8 cellular contexts compared by ENCODE assay signal in the genomic region with DNA sequence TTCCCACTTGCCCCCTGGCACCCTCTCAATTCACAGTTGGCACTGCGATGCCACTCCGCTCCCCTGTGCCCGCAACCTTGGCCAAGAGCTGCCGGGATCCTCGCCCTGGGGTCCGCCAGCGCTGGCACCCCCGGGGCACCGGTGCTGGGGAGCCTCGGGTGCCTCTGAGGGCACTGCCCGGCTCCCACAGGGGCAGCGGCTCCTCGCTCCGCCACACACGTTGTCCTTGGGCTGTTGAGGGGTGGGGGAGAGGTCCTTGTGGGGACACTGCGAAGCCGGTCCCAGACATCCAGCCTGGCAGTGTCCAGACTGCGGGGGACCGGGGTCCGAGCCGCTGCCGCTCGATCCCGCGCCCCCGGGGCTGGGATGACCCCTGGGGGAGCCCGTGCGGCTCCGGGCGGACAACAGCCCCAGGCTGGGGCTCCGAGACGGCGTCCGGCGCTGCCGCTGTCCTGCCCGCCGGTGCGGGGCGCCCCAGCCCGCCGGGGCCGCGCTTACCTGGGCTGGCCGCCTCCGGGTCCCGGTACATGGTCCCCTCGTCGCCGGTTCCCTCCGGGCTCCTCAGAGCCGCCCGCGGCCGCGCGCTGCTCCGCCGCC. TPM values are rescaled to one million over a fixed set of nuclear protein-coding genes. Genes with fewer than 3 reads are reported as not detected.
DNase-seq lines count a peak whose midpoint lies in the region; ATAC-seq, FAIRE-seq and TF ChIP-seq lines count a peak whose summit lies in the region.

No MANE protein-coding gene starts in this region.

- no peak overlapping the region for H3K4me3 ChIP-seq in CD8-positive, alpha-beta memory T cell (ENCODE audit: low read length)
- peak overlapping the region; percentile 46 to 85 (median 64) for H3K4me3 ChIP-seq in H1 (ENCODE audit: extremely low read depth in 1 of 4, insufficient read depth in 2 of 4, low read depth in 3 of 4, low read length in 4 of 4)

- H3K27me3 Mint-ChIP-seq in CD8-positive, alpha-beta memory T cell, result peaks cover 34 to 55% of the 10 kb centered on the region in 2 donors

- H3K4ac ChIP-seq in H1 (replicated peaks; ENCODE audit: insufficient read length, low read depth, low read length), result no peak overlapping the region

- peak overlapping the region in 1 of 8 donors; percentile 87 for H3K27ac Mint-ChIP-seq in CD8-positive, alpha-beta memory T cell

- no peak overlapping the region for H3K14ac ChIP-seq in H1 (ENCODE audit: insufficient read length)

- peak; percentile 22 for ATAC-seq in HG03439 (IDR thresholded peaks at IDR 0.05; ENCODE audit: unreplicated experiment)
- peak; percentile 20 for ATAC-seq in omental fat pad (ENCODE audit: low FRiP score)
- no peak for ATAC-seq in GM18520 (IDR thresholded peaks at IDR 0.05; ENCODE audit: unreplicated experiment)

- H3K9ac ChIP-seq in H1 (replicated peaks in 1 of 4; ENCODE audit: extremely low read depth in 1 of 4, low read depth in 3 of 4, low read length in 3 of 4), result no peak overlapping the region; a peak in 1 of 7 replicates

- H3K23me2 ChIP-seq in H1 (ENCODE audit: low read depth, low read length), result peaks cover 10% of the 10 kb centered on the region

- H3K4me3 Mint-ChIP-seq in CD8-positive, alpha-beta memory T cell, result peak overlapping the region; percentile 61 to 86 (median 80)

- H3K4me1 ChIP-seq in CD8-positive, alpha-beta memory T cell (ENCODE audit: insufficient read depth, low read length), result peaks cover 5% of the 10 kb centered on the region
- peaks cover 4 to 41% (median 33%) of the 10 kb centered on the region in 4 experiments for H3K4me1 ChIP-seq in H1 (replicated peaks in 1 of 4; ENCODE audit: control insufficient read depth in 3 of 4, insufficient read depth in 4 of 4, low read length in 3 of 4)

- FAIRE-seq in H1 (lab: Jason Lieb, UNC), result no peak

- H3K9me3 Mint-ChIP-seq in CD8-positive, alpha-beta memory T cell, result no peaks in the 10 kb centered on the region

- no peak overlapping the region; the same call in 1 of the 2 replicates for H3K18ac ChIP-seq in H1 (ENCODE audit: extremely low read depth, low read length)

- no peak for TF ChIP-seq POLR2A in H1 (IDR thresholded peaks at IDR 0.05; ENCODE audit: control extremely low read depth in 1 of 2, low read depth in 2 of 2, low read length in 2 of 2)

- no peak for DNase-seq in CD8-positive, alpha-beta memory T cell
- peak in 1 of 2 experiments; percentile 71 for DNase-seq in H1 (ENCODE audit: low read depth in 1 of 2, low spot score in 2 of 2)
- DNase-seq in omental fat pad (ENCODE audit: low spot score), result no peak
- no peak for DNase-seq in stimulated activated CD4-positive, alpha-beta T cell treated with anti-CD3 and anti-CD28 coated beads, Interleukin-4, amount 100 ng/mL, for 24 hours
- DNase-seq in CD1c-positive myeloid dendritic cell (ENCODE audit: extremely low spot score), result no peak
- DNase-seq in HEK293T (ENCODE audit: extremely low spot score), result no peak

- H2BK5ac ChIP-seq in H1 (ENCODE audit: low read depth, low read length), result no peak overlapping the region

- no peak overlapping the region for H2BK12ac ChIP-seq in H1 (ENCODE audit: low read depth, low read length)

- peaks cover 7 to 21% (median 8%) of the 10 kb centered on the region in 3 donors for H3K4me1 Mint-ChIP-seq in CD8-positive, alpha-beta memory T cell

- H2BK20ac ChIP-seq in H1 (ENCODE audit: low read length), result no peak overlapping the region

- TF ChIP-seq RAD21 in H1 (IDR thresholded peaks at IDR 0.05 in 1 of 2, conservative IDR thresholded peaks at IDR 0.05 in 1 of 2; ENCODE audit: low read depth in 2 of 2, low read length in 2 of 2), result peak in 1 of 2 experiments; percentile 37; a peak in 2 of 4 replicates

- peak overlapping the region; percentile 61; the same call in 1 of the 2 replicates for H2BK15ac ChIP-seq in H1 (ENCODE audit: low read length)

- no peak overlapping the region for H2AFZ ChIP-seq in H1 (ENCODE audit: low read length)

- TF ChIP-seq CTCF in H1 (IDR thresholded peaks at IDR 0.05; ENCODE audit: control extremely low read depth in 1 of 3, insufficient read depth in 1 of 3, low read depth in 1 of 3, low read length in 3 of 3), result peak in 2 of 3 experiments; percentile 5 to 29; a peak in 2 of 4 replicates
- no peak for TF ChIP-seq CTCF in omental fat pad (IDR thresholded peaks at IDR 0.05)

- no peak for TF ChIP-seq EP300 in H1 (IDR thresholded peaks at IDR 0.05; ENCODE audit: borderline replicate concordance in 1 of 2, low read depth in 2 of 2, low read length in 2 of 2)

- no peaks in the 10 kb centered on the region for H3K36me3 Mint-ChIP-seq in CD8-positive, alpha-beta memory T cell

- H4K8ac ChIP-seq in H1 (ENCODE audit: extremely low read depth, insufficient read depth, low read length), result 0 out of 2 replicates have a peak overlapping the region, but pooled peaks have one; percentile 26

- H4K20me1 ChIP-seq in H1 (replicated peaks in 1 of 2; ENCODE audit: control insufficient read depth in 1 of 2, insufficient read depth in 2 of 2, low read length in 2 of 2), result peaks cover 0 to 16% of the 10 kb centered on the region in 2 experiments

- H3K27me3 ChIP-seq in CD8-positive, alpha-beta memory T cell (ENCODE audit: insufficient read depth, low read length, poor library complexity, severe bottlenecking), result peaks cover 32% of the 10 kb centered on the region
- peaks cover 2 to 31% (median 25%) of the 10 kb centered on the region in 4 experiments for H3K27me3 ChIP-seq in H1 (replicated peaks in 1 of 4; ENCODE audit: control insufficient read depth in 3 of 4, extremely low read depth in 1 of 4, insufficient read depth in 3 of 4, low read length in 3 of 4)

- H3K79me2 ChIP-seq in H1 (ENCODE audit: control insufficient read depth in 1 of 2, insufficient read depth in 2 of 2, low read length in 2 of 2), result no peaks in the 10 kb centered on the region

- H2BK120ac ChIP-seq in H1 (replicated peaks; ENCODE audit: low read depth, low read length), result no peak overlapping the region

- POLR2A ChIA-PET in CD8-positive, alpha-beta memory T cell (lab: Charles Lee), result no interaction called here
- POLR2A ChIA-PET in H1 (lab: Charles Lee; ENCODE audit: partially characterized antibody) (interaction anchor here (1.5 kb wide), 1 partner anchor 47 kb away, joined by 6 read pairs; no protein-coding TSS in a partner anchor), HEK293T (lab: Yijun Ruan, JAX) (no interaction called here)

- no peaks in the 10 kb centered on the region for H3K9me3 ChIP-seq in CD8-positive, alpha-beta memory T cell (ENCODE audit: low read length)
- no peaks in the 10 kb centered on the region for H3K9me3 ChIP-seq in H1 (ENCODE audit: insufficient read depth in 2 of 2, low read depth in 1 of 2, low read length in 1 of 2)

- H3K79me1 ChIP-seq in H1 (ENCODE audit: low read depth, low read length), result no peaks in the 10 kb centered on the region; the same call in 1 of the 2 replicates

- H4K5ac ChIP-seq in H1 (ENCODE audit: insufficient read length, low read depth, low read length), result no peak overlapping the region

- no peak overlapping the region for H4K91ac ChIP-seq in H1 (replicated peaks; ENCODE audit: insufficient read length, low read length)

- CTCF ChIA-PET in CD8-positive, alpha-beta memory T cell (lab: Charles Lee), result no interaction called here
- CTCF ChIA-PET in H1 (lab: Charles Lee; ENCODE audit: partially characterized antibody) (interaction anchor here (1.6 to 8.7 kb wide), 4 partner anchors 17 to 64 kb away, joined by 6 to 146 read pairs (median 89); no protein-coding TSS in a partner anchor), HEK293T (lab: Yijun Ruan, JAX) (no interaction called here)

- H3K4me2 ChIP-seq in H1 (ENCODE audit: insufficient read depth in 1 of 2, low read depth in 2 of 2, low read length in 2 of 2), result peak overlapping the region; percentile 75 to 96

- no peaks in the 10 kb centered on the region for H3K36me3 ChIP-seq in CD8-positive, alpha-beta memory T cell (ENCODE audit: insufficient read depth, low read length)
- H3K36me3 ChIP-seq in H1 (ENCODE audit: control insufficient read depth in 2 of 4, insufficient read depth in 4 of 4, low read length in 3 of 4), result no peaks in the 10 kb centered on the region

- no peak overlapping the region for H2AK5ac ChIP-seq in H1 (ENCODE audit: low read depth, low read length)

- 2% methylated on average over 39 of the region's 59 CpGs; no CpG with 5 or more reads in 1 of the 2 experiments for WGBS in H1 (ENCODE audit: extremely low coverage in 1 of 2, insufficient coverage in 1 of 2, insufficient read length in 1 of 2, insufficient replicate concordance in 2 of 2, low coverage in 1 of 2, low lambda C conversion rate in 2 of 2, missing lambda C conversion rate in 1 of 2), 2 experiments

- H3K23ac ChIP-seq in H1 (ENCODE audit: insufficient read length), result no peak overlapping the region

- no peak overlapping the region for H3K27ac ChIP-seq in CD8-positive, alpha-beta memory T cell (ENCODE audit: low read depth, low read length)
- H3K27ac ChIP-seq in H1 (ENCODE audit: low read depth, low read length), result no peak overlapping the region

- H3K56ac ChIP-seq in H1 (replicated peaks; ENCODE audit: insufficient read length, low read depth, low read length), result no peak overlapping the region

TF ChIP-seq in H1, 55 proteins besides CTCF, POLR2A, EP300 and RAD21 (continues in another document):
- TF ChIP-seq SIN3A (conservative IDR thresholded peaks at IDR 0.05 in 1 of 2, IDR thresholded peaks at IDR 0.05 in 1 of 2; ENCODE audit: low read depth in 1 of 2, low read length in 2 of 2) (no peak), TBP (IDR thresholded peaks at IDR 0.05; ENCODE audit: low read depth, low read length) (no peak), SIRT6 (IDR thresholded peaks at IDR 0.05; ENCODE audit: low read length) (no peak), GTF2F1 (IDR thresholded peaks at IDR 0.05; ENCODE audit: borderline replicate concordance, low read depth, low read length) (no peak)

TF ChIP-seq in HEK293T, 16 proteins besides CTCF, POLR2A, EP300 and RAD21 (continues in another document):
- TF ChIP-seq SUZ12 (IDR thresholded peaks at IDR 0.05) (no peak), ZNF384 (IDR thresholded peaks at IDR 0.05) (no peak), LEF1 (IDR thresholded peaks at IDR 0.05; ENCODE audit: borderline replicate concordance) (no peak), NFRKB (IDR thresholded peaks at IDR 0.05) (no peak)

RNA-seq across cellular contexts. Expression of gene SYT7, which starts 0.5 kb away (rescaled TPM):
- total RNA-seq in CD8-positive, alpha-beta memory T cell, result not detected
- polyA plus RNA-seq in CD8-positive, alpha-beta memory T cell, result not detected
- total RNA-seq in H1 (2021; fragmentation: NEBNext Ultra II Directional; extraction: Animal tissue kit (Norgen Biotek cat#: 25700)), result 10.5 and 10.6 TPM in 2 replicates
- polyA plus RNA-seq in H1 (2011; rRNA removed), result 9.6 and 14.4 TPM in 2 replicates
- polyA plus RNA-seq in H1 (2011; cell fraction: cytosol; rRNA removed), result 9.2 TPM
- polyA plus RNA-seq in H1 (2011; cell fraction: nucleus; rRNA removed), result 23.5 TPM
- polyA plus RNA-seq in H1 (2012, experiment 1 of 2), result 9.2 to 16.6 TPM (median 13.7 TPM) in 4 replicates
- polyA plus RNA-seq in H1 (2012, experiment 2 of 2), result 7.6 TPM
- 10.6 TPM for polyA plus RNA-seq in H1 (2013, experiment 1 of 2)
- polyA plus RNA-seq in H1 (2013, experiment 2 of 2), result 10.5 TPM
- 5.7 and 8.6 TPM in 2 replicates for polyA minus RNA-seq in H1 (2011; rRNA and poly(A)+ RNA removed)
- 8.2 TPM for polyA minus RNA-seq in H1 (2011; cell fraction: cytosol; rRNA and poly(A)+ RNA removed)
- 6.4 TPM for polyA minus RNA-seq in H1 (2011; cell fraction: nucleus; rRNA and poly(A)+ RNA removed)
- 1 to 10 TPM; 1.6 to 6.6 (median 4.4) TPM for total RNA-seq in omental fat pad

Comparison
In these comparisons a context has a peak if more than half of its experiments do, and no peak if none do; other contexts are left out.
1. CTCF ChIP-seq: peak in H1 (2 of 3); none in omental fat pad (0 of 3).